9 cellular contexts compared by ENCODE assay signal in the genomic region with DNA sequence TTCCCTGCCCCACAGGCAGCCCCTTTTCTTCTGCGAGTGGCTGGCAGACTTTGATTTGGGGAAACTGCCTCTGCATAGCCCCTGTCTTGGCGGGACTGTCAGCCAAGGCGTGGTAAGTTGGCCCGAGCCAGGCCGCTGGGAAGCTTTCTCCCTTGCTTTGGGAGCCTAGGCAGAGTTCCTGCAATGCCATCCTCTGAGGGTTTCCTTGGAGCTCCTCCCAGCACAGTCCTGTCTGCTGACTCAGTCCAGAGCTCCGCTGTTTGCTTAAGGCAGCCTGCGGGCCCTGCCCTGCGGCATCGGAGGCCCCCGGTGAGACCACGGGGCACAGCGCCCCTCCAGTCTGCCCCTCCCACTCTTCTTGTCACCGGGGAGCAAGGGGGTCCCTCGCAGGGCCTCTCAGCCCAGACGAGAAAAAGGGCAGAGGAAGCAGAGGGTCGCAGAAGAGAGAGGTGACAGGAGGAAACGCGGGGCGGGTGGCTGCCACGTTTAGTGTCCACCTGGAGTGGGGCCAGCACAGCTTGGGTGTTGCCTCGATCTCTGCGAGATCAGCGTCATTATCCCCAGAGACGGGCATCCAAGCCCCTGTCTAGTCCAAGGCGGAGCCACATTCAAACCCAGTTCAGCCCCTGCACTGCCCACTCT. TPM values are rescaled to one million over a fixed set of nuclear protein-coding genes. Genes with fewer than 3 reads are reported as not detected.
DNase-seq lines count a peak whose midpoint lies in the region; ATAC-seq and TF ChIP-seq lines count a peak whose summit lies in the region.
"Had no signal": no experiment of that assay in that cellular context is flagged by ENCODE, and none has a peak within 500 bp of the region (broad histone marks: within the 10 kb centered on the region; RNA-seq: fewer than 3 reads in every experiment).

No MANE protein-coding gene starts in this region.

- H3K9me3 ChIP-seq in MG63 (no peaks in the 10 kb centered on the region), mucosa of rectum (ENCODE audit: control insufficient read depth in 2 of 2, low read length in 2 of 2) (no peaks in the 10 kb centered on the region)

- peaks cover 21 to 23% of the 10 kb centered on the region in 2 donors for H3K4me1 ChIP-seq in mucosa of rectum (ENCODE audit: control insufficient read depth in 2 of 2, insufficient read depth in 2 of 2, low read length in 2 of 2)

- H3K4me3 ChIP-seq in AG10803 (ENCODE audit: low read length) = peak overlapping the region; percentile 12; the same call in 1 of the 2 replicates
- peak overlapping the region; percentile 20 for H3K4me3 ChIP-seq in MG63
- peak overlapping the region; percentile 31 to 36 for H3K4me3 ChIP-seq in mucosa of rectum (ENCODE audit: low read length in 2 of 2)

- H3K9ac ChIP-seq in mucosa of rectum (ENCODE audit: low read depth in 1 of 2, low read length in 2 of 2) = no peak overlapping the region

- H3K27me3 ChIP-seq in MG63 (no peaks in the 10 kb centered on the region), mucosa of rectum (ENCODE audit: control insufficient read depth in 2 of 2, insufficient read depth in 2 of 2, low read length in 2 of 2) (peaks cover 0 to 2% of the 10 kb centered on the region in 2 donors)

- DNase-seq in AG10803 (ENCODE audit: low read depth) = peak; percentile 85
- peak; percentile 94 for DNase-seq in MG63
- DNase-seq in endothelial cell (ENCODE audit: low spot score) = no peak
- no peak for DNase-seq in GM10266 (ENCODE audit: extremely low spot score)

- H3K4me1 Mint-ChIP-seq in endothelial cell (ENCODE audit: unreplicated experiment) = peaks cover 25% of the 10 kb centered on the region

- ATAC-seq in GM18907 (IDR thresholded peaks at IDR 0.05; ENCODE audit: unreplicated experiment) (no peak), HG03108 (IDR thresholded peaks at IDR 0.05; ENCODE audit: unreplicated experiment) (no peak)
- ATAC-seq in activated CD4-positive, CD25-positive, alpha-beta regulatory T cell treated with anti-CD3 and anti-CD28 coated beads, Interleukin-2, amount 50 U/mL, for 24 hours = no peak

- peaks cover 10% of the 10 kb centered on the region for H3K27me3 Mint-ChIP-seq in endothelial cell (ENCODE audit: unreplicated experiment)

- H3K36me3 ChIP-seq in MG63 = no peaks in the 10 kb centered on the region
- no peaks in the 10 kb centered on the region for H3K36me3 ChIP-seq in mucosa of rectum (ENCODE audit: control insufficient read depth in 2 of 2, insufficient read depth in 2 of 2, low read length in 2 of 2)

- peak overlapping the region; percentile 39 for H3K27ac Mint-ChIP-seq in endothelial cell (ENCODE audit: unreplicated experiment)
- H3K27ac Mint-ChIP-seq: natural killer cell treated with Interleukin-12 subunit alpha and Interleukin-12 subunit beta and Interleukin-15 and Interleukin-18, amount 100 ng/mL, for 72 hours had no signal

- H3K9me3 Mint-ChIP-seq in endothelial cell (ENCODE audit: unreplicated experiment) = no peaks in the 10 kb centered on the region

- peak overlapping the region; percentile 29 to 56 for H3K27ac ChIP-seq in mucosa of rectum (ENCODE audit: low read depth in 2 of 2, low read length in 2 of 2)

- TF ChIP-seq CTCF in AG10803 (conservative IDR thresholded peaks at IDR 0.05; ENCODE audit: low read length) (no peak), endothelial cell (IDR thresholded peaks at IDR 0.05; ENCODE audit: unreplicated experiment) (no peak), GM10266 (IDR thresholded peaks at IDR 0.05; ENCODE audit: control insufficient read depth, insufficient read depth, low read depth, missing control alignments) (no peak)

- H3K4me3 Mint-ChIP-seq in endothelial cell (ENCODE audit: unreplicated experiment) = no peak overlapping the region
- H3K4me3 Mint-ChIP-seq: natural killer cell treated with Interleukin-12 subunit alpha and Interleukin-12 subunit beta and Interleukin-15 and Interleukin-18, amount 100 ng/mL, for 72 hours had no signal

- peaks cover 1% of the 10 kb centered on the region for H3K36me3 Mint-ChIP-seq in endothelial cell (ENCODE audit: low read depth, unreplicated experiment)
- H3K36me3 Mint-ChIP-seq: natural killer cell treated with Interleukin-12 subunit alpha and Interleukin-12 subunit beta and Interleukin-15 and Interleukin-18, amount 100 ng/mL, for 72 hours had no signal

RNA-seq across cellular contexts. Expression of gene CHST15, which starts 58.9 kb away (rescaled TPM):
- 6.1 and 9.8 TPM in 2 replicates for total RNA-seq in MG63 (2014; rRNA removed; shearing (Covaris generic); ENCODE audit: low replicate concordance)
- 148 TPM for total RNA-seq in endothelial cell (ENCODE audit: unreplicated experiment)

Comparison
In these comparisons a context has a peak if more than half of its experiments do, and no peak if none do; other contexts are left out.
1. DNase-seq: peak in AG10803 (single experiment) and MG63 (single experiment); none in endothelial cell (single experiment) and GM10266 (single experiment).
2. RNA of gene CHST15, which starts 58.9 kb away (total RNA-seq): 148 TPM in endothelial cell (single experiment); 6.1 to 9.8 TPM in MG63; every median in the first group is over 10 times any median in the second.
3. Peak in every context shown above with its lines, with median percentiles within 50 percentile points of each other: H3K4me3 ChIP-seq.